Comparison of ENCODE assay signal across 25 cellular contexts in the genomic region with DNA sequence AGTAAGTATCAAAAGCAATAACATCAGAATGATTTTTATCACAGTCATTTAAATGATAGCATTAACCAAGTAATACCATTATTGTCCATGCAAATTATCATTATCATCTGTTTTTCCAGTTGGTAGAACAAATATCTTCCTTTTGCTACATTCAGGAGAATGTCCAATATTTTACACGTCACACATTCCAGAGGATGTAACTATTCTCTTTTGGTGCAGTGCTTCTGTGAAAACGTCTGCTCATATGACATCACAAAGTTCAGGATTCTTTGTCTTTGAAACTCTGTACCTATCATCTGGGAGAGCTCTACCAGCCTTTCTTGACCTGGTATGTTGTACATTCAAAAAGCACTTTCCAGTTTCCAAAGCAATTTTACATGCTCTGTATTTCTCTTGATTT.
"Had no signal": no experiment of that assay in that cellular context is flagged by ENCODE, and none has a peak within 500 bp of the region (broad histone marks: within the 10 kb centered on the region; RNA-seq: fewer than 3 reads in every experiment).

No MANE protein-coding gene starts in this region.

- H3K79me2 ChIP-seq: parathyroid adenoma had no signal

- DNase-seq: hippocampal formation; left colon; left lung; mesendoderm; naive B cell; natural killer cell; nephron progenitor cell; occipital lobe; right lobe of liver; small intestine; stimulated activated CD4-positive, alpha-beta T cell treated with anti-CD3 and anti-CD28 coated beads, Interleukin-1b, Interleukin-23, amount 100 ng/mL, for 48 hours; stimulated activated CD4-positive, alpha-beta T cell treated with anti-CD3 and anti-CD28 coated beads, Interleukin-2, amount 100 ng/mL, for 48 hours; stimulated activated CD4-positive, alpha-beta T cell treated with anti-CD3 and anti-CD28 coated beads, Interleukin-4, amount 100 ng/mL, for 4 hours; stimulated activated CD8-positive, alpha-beta memory T cell treated with anti-CD3 and anti-CD28 coated beads, Interleukin-4, amount 100 ng/mL, for 48 hours; stimulated activated naive CD4-positive, alpha-beta T cell treated with Interleukin-2 at 50 U/mL for 16 hours; stimulated activated naive CD8-positive, alpha-beta T cell treated with anti-CD3 and anti-CD28 coated beads, Interleukin-15, amount 100 ng/mL, for 72 hours; substantia nigra; uterus had no signal

- H3K36me3 ChIP-seq: uterus had no signal

- H3K27ac ChIP-seq: neural progenitor cell, neutrophil, parathyroid adenoma, right atrium auricular region, right lobe of liver, tibial nerve, uterus had no signal

- H3K4me2 ChIP-seq: neural progenitor cell had no signal

- H3K9me3 ChIP-seq: left lung, neutrophil, right atrium auricular region, right lobe of liver, tibial nerve, uterus had no signal

- H3K27me3 ChIP-seq: left lung, neural progenitor cell, neutrophil, right atrium auricular region, right lobe of liver, tibial nerve, uterus had no signal

- H3K4me3 ChIP-seq: left lung, lung, neural progenitor cell, right atrium auricular region, right lobe of liver, tibial nerve, uterus had no signal

- H2AFZ ChIP-seq: neural progenitor cell, parathyroid adenoma had no signal

- ATAC-seq: left colon; natural killer cell; right lobe of liver; stimulated activated memory B cell treated with anti-CD40 and anti-IgM and Interleukin-4, amounts not matched to agents 10 μg/mL and 1 μg/mL and 100 μg/mL, for 72 hours; stimulated activated naive CD8-positive, alpha-beta T cell treated with anti-CD3 and anti-CD28 coated beads, Interleukin-15, amount 100 ng/mL, for 72 hours had no signal

- H3K4me1 ChIP-seq: neural progenitor cell, parathyroid adenoma, uterus had no signal

- H3K9ac ChIP-seq: neural progenitor cell, parathyroid adenoma had no signal
